In genomic region chr9:37769995-37770394, GRCh38 we compare ENCODE assay signal across 23 cellular contexts.
"Had no signal": no experiment of that assay in that cellular context is flagged by ENCODE, and none has a peak within 500 bp of the region (broad histone marks: within the 10 kb centered on the region; RNA-seq: fewer than 3 reads in every experiment).

No MANE protein-coding gene starts in this region.

- H3K4me1 ChIP-seq: SJSA1 had no signal

- H3K9me3 Mint-ChIP-seq: IgD-negative memory B cell had no signal

- H3K9me3 ChIP-seq: MG63, SJSA1 had no signal

- H3K4me3 ChIP-seq: MG63, SJSA1, SK-N-MC had no signal

- DNase-seq: Karpas-422, KG1, MG63, NCI-H1092, NCI-H1105 treated with DMSO at 0.1 percent for 48 hours, NCI-H1436, NCI-H187, NCI-H2029, NCI-H2081 treated with DMSO at 0.1 percent for 48 hours, NCI-H2171, NCI-H226, NCI-H446, NCI-H510A, NCI-H524 treated with DMSO at 0.1 percent for 48 hours, NCI-H69, NCI-H774, Right ventricle myocardium superior, RPMI8226, SIG-M5 had no signal

- H3K27me3 ChIP-seq: MG63, SJSA1 had no signal

- H3K4me3 Mint-ChIP-seq: IgD-negative memory B cell had no signal

- H3K27me3 Mint-ChIP-seq: IgD-negative memory B cell had no signal

- H3K36me3 ChIP-seq: MG63, SJSA1 had no signal

- H3K27ac ChIP-seq: SJSA1, SK-N-MC had no signal

- FAIRE-seq: RCC 7860 had no signal
